Comparison of ENCODE assay signal across 8 cellular contexts in the genomic region with DNA sequence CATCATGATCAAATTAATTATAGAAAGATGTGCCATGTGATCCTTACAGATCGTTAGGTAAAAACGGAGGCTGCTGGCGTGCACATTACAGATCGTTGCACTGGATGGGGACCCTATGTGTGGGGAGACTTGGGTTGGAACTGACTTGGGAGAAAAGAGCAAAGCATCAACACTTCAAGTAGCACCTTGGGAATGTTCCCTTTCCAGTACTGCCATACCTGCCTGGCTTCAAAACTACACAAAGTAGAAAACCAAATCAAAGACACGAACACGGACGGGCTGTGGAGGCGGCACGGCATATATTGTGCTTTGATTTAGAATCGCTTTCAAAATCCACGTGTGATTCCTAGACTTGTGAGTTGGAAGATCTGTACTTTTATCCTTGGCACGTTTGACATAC.
A peak's percentile ranks its signal among the peaks of the same experiment; 100 is the strongest.
DNase-seq lines count a peak whose midpoint lies in the region; ATAC-seq and TF ChIP-seq lines count a peak whose summit lies in the region.

No MANE protein-coding gene starts in this region.

- peak overlapping the region; percentile 76 for H3K27ac ChIP-seq in effector memory CD4-positive, alpha-beta T cell (ENCODE audit: insufficient read depth, low read length, poor library complexity, severe bottlenecking)
- H3K27ac ChIP-seq in neutrophil, result no peak overlapping the region

- ATAC-seq in HG03139 (IDR thresholded peaks at IDR 0.05; ENCODE audit: unreplicated experiment), result no peak

- H3K27me3 ChIP-seq in effector memory CD4-positive, alpha-beta T cell (replicated peaks; ENCODE audit: control insufficient read depth, insufficient read depth, low read length, poor library complexity, severe bottlenecking), result no peaks in the 10 kb centered on the region
- no peaks in the 10 kb centered on the region for H3K27me3 ChIP-seq in neutrophil

- no peaks in the 10 kb centered on the region for H3K36me3 ChIP-seq in effector memory CD4-positive, alpha-beta T cell (ENCODE audit: control insufficient read depth, insufficient read depth, low read length)
- H3K36me3 ChIP-seq in neutrophil, result no peaks in the 10 kb centered on the region

- peaks cover 3% of the 10 kb centered on the region for H3K4me1 ChIP-seq in effector memory CD4-positive, alpha-beta T cell (ENCODE audit: control insufficient read depth, insufficient read depth, low read length, poor library complexity, severe bottlenecking)
- H3K4me1 ChIP-seq in neutrophil (ENCODE audit: control insufficient read depth in 1 of 2, insufficient read depth in 1 of 2, low read depth in 1 of 2, low read length in 1 of 2), result peaks cover 18 to 23% of the 10 kb centered on the region in 2 experiments

- no peak for TF ChIP-seq CTCF in neutrophil (IDR thresholded peaks at IDR 0.05)

- H3K4me3 ChIP-seq in effector memory CD4-positive, alpha-beta T cell (ENCODE audit: insufficient read depth, low read depth, low read length, poor library complexity, severe bottlenecking), result peak overlapping the region; percentile 64
- peak overlapping the region; percentile 65 to 70 for H3K4me3 ChIP-seq in neutrophil (ENCODE audit: low read depth in 1 of 2, low read length in 1 of 2)

- H3K9me3 ChIP-seq in effector memory CD4-positive, alpha-beta T cell (ENCODE audit: control insufficient read depth, low read length), result no peaks in the 10 kb centered on the region
- H3K9me3 ChIP-seq in neutrophil, result no peaks in the 10 kb centered on the region

- peak; percentile 12 for DNase-seq in COLO668 (lab: John Stamatoyannopoulos, UW; ENCODE audit: unreplicated experiment)
- DNase-seq in NCI-H69 (lab: John Stamatoyannopoulos, UW), result peak; percentile 31
- DNase-seq in effector memory CD4-positive, alpha-beta T cell, result no peak
- no peak for DNase-seq in HuH-7.5 (ENCODE audit: low spot score)
- no peak for DNase-seq in Ammon's horn (ENCODE audit: low spot score)
- DNase-seq in stimulated activated naive CD4-positive, alpha-beta T cell treated with Interleukin-2 at 50 U/mL for 16 hours (lab: John Stamatoyannopoulos, UW), result no peak

Comparison
In these comparisons a context has a peak if more than half of its experiments do, and no peak if none do; other contexts are left out.
1. DNase-seq: peak in COLO668 (single experiment) and NCI-H69 (single experiment); none in effector memory CD4-positive, alpha-beta T cell (0 of 3), HuH-7.5 (single experiment), Ammon's horn (single experiment) and stimulated activated naive CD4-positive, alpha-beta T cell treated with Interleukin-2 at 50 U/mL for 16 hours (single experiment).